Comparison of ENCODE assay signal across 1 cellular context in genomic region chr15:57376695-57377477, GRCh38.
TF ChIP-seq lines count a peak whose summit lies in the region.

No MANE protein-coding gene starts in this region.

TF ChIP-seq in HCT116, 20 proteins besides CTCF, POLR2A, EP300 and RAD21 (continued from another document):
- TF ChIP-seq ELF1 (IDR thresholded peaks at IDR 0.05; ENCODE audit: borderline replicate concordance, low read depth): no peak
- no peak for TF ChIP-seq EGR1 (IDR thresholded peaks at IDR 0.05; ENCODE audit: low read depth)
- no peak for TF ChIP-seq CEBPB (IDR thresholded peaks at IDR 0.05; ENCODE audit: low read depth)
- TF ChIP-seq SRF (IDR thresholded peaks at IDR 0.05; ENCODE audit: low read depth): no peak
- no peak for TF ChIP-seq EZH2phosphoT487 (IDR thresholded peaks at IDR 0.05; ENCODE audit: borderline replicate concordance)
- no peak for TF ChIP-seq FOSL1 (IDR thresholded peaks at IDR 0.05; ENCODE audit: low read depth)
